Comparison of ENCODE assay signal across 1 cellular context in genomic region chrX:14872851-14873675, GRCh38.
TF ChIP-seq lines count a peak whose summit lies in the region.

TSS of gene FANCB (minus strand) at chrX:14873069. CDS start at chrX:14865510, 7,559 bp downstream.
TSS of gene MOSPD2 (plus strand) at chrX:14873421. CDS start at chrX:14873529, 108 bp downstream.

TF ChIP-seq in GM23338, 12 proteins besides CTCF, POLR2A, EP300 and RAD21 (continued from another document):
- TF ChIP-seq ETS1 (IDR thresholded peaks at IDR 0.05) (no peak), CREB1 (CRISPR knock-in tag; IDR thresholded peaks at IDR 0.05; ENCODE audit: low read depth) (peak; percentile 78), POLR2AphosphoS5 (IDR thresholded peaks at IDR 0.05; ENCODE audit: low read depth) (peak; percentile 68)
